10 cellular contexts compared by ENCODE assay signal in genomic region chr1:228058981-228059535, GRCh38. TPM values are rescaled to one million over a fixed set of nuclear protein-coding genes. Genes with fewer than 3 reads are reported as not detected.
DNase-seq lines count a peak whose midpoint lies in the region; ATAC-seq and TF ChIP-seq lines count a peak whose summit lies in the region.
"Had no signal": no experiment of that assay in that cellular context is flagged by ENCODE, and none has a peak within 500 bp of the region (broad histone marks: within the 10 kb centered on the region; RNA-seq: fewer than 3 reads in every experiment).

No MANE protein-coding gene starts in this region.

- H3K9me3 Mint-ChIP-seq in activated naive CD4-positive, alpha-beta T cell treated with anti-CD3 and anti-CD28 coated beads, Interleukin-2, amount 50 U/mL, for 24 hours = no peaks in the 10 kb centered on the region

- intact Hi-C loops in Right ventricle myocardium superior (cut with DNase I) = no loop called here

- peaks cover 26 to 32% of the 10 kb centered on the region in 2 donors for H3K27me3 ChIP-seq in right atrium auricular region
- H3K27me3 ChIP-seq in mesendoderm (ENCODE audit: insufficient read depth, low read length, poor library complexity) = peaks cover 3% of the 10 kb centered on the region

- H3K27me3 Mint-ChIP-seq in activated naive CD4-positive, alpha-beta T cell treated with anti-CD3 and anti-CD28 coated beads, Interleukin-2, amount 50 U/mL, for 24 hours = peaks cover 25% of the 10 kb centered on the region

- ATAC-seq in Right ventricle myocardium superior (ENCODE audit: poor library complexity) = peak; percentile 44
- ATAC-seq in HG02678 (IDR thresholded peaks at IDR 0.05; ENCODE audit: unreplicated experiment) = no peak

- H4K5ac ChIP-seq in mesendoderm (ENCODE audit: low read length) = no peak overlapping the region

- peaks cover 0 to 4% of the 10 kb centered on the region in 2 donors for H3K9me3 ChIP-seq in right atrium auricular region

- H3K56ac ChIP-seq in mesendoderm (ENCODE audit: low read length) = no peak overlapping the region

- H3K79me2 ChIP-seq in mesendoderm (ENCODE audit: control insufficient read depth, insufficient read depth, low read length) = no peaks in the 10 kb centered on the region

- no peak overlapping the region for H2BK15ac ChIP-seq in mesendoderm (replicated peaks; ENCODE audit: low read depth)

- H3K23ac ChIP-seq in mesendoderm (ENCODE audit: low read length) = no peak overlapping the region

- H3K36me3 ChIP-seq in right atrium auricular region (no peaks in the 10 kb centered on the region), mesendoderm (ENCODE audit: control insufficient read depth, insufficient read depth, low read length) (no peaks in the 10 kb centered on the region)

- DNase-seq in Right ventricle myocardium superior (peak; percentile 38), right atrium auricular region (ENCODE audit: low spot score) (no peak), mesendoderm (no peak), mucosa of gallbladder (ENCODE audit: low spot score) (no peak), EL (no peak), SK-N-DZ (ENCODE audit: low spot score) (no peak)

- TF ChIP-seq CTCF in right atrium auricular region (IDR thresholded peaks at IDR 0.05) = no peak

- H3K4me2 ChIP-seq in mesendoderm (ENCODE audit: low read length) = peak overlapping the region; percentile 27

- peaks cover 5% of the 10 kb centered on the region for H3K4me1 Mint-ChIP-seq in activated naive CD4-positive, alpha-beta T cell treated with anti-CD3 and anti-CD28 coated beads, Interleukin-2, amount 50 U/mL, for 24 hours

- H3K9ac ChIP-seq in mesendoderm (ENCODE audit: low read length) = no peak overlapping the region

- no peak overlapping the region for H3K27ac Mint-ChIP-seq in activated naive CD4-positive, alpha-beta T cell treated with anti-CD3 and anti-CD28 coated beads, Interleukin-2, amount 50 U/mL, for 24 hours
- H3K27ac Mint-ChIP-seq: nephron progenitor cell had no signal

- no peak overlapping the region for H4K8ac ChIP-seq in mesendoderm (ENCODE audit: low read depth, low read length)

- H3K4me3 ChIP-seq in right atrium auricular region = peak overlapping the region in 1 of 2 donors; percentile 17
- H3K4me3 ChIP-seq in mesendoderm (ENCODE audit: low read length) = no peak overlapping the region

- peak overlapping the region; percentile 11 for H3K4me3 Mint-ChIP-seq in activated naive CD4-positive, alpha-beta T cell treated with anti-CD3 and anti-CD28 coated beads, Interleukin-2, amount 50 U/mL, for 24 hours

- H2BK5ac ChIP-seq in mesendoderm (ENCODE audit: low read length) = no peak overlapping the region

- no peak overlapping the region for H3K27ac ChIP-seq in right atrium auricular region
- H3K27ac ChIP-seq in mesendoderm (ENCODE audit: low read depth, low read length) = no peak overlapping the region

- no peak overlapping the region for H2BK120ac ChIP-seq in mesendoderm (ENCODE audit: low read depth, low read length)

- H3K18ac ChIP-seq in mesendoderm (ENCODE audit: low read length) = no peak overlapping the region

- H3K4me1 ChIP-seq in right atrium auricular region = peaks cover 0 to 22% of the 10 kb centered on the region in 2 donors
- H3K4me1 ChIP-seq in mesendoderm (ENCODE audit: control insufficient read depth, low read depth, low read length) = peaks cover 3% of the 10 kb centered on the region

- no peaks in the 10 kb centered on the region for H3K36me3 Mint-ChIP-seq in activated naive CD4-positive, alpha-beta T cell treated with anti-CD3 and anti-CD28 coated beads, Interleukin-2, amount 50 U/mL, for 24 hours

- H2AK5ac ChIP-seq in mesendoderm (ENCODE audit: low read length) = no peak overlapping the region

- no peaks in the 10 kb centered on the region for H3K79me1 ChIP-seq in mesendoderm (ENCODE audit: low read length)

- no peak overlapping the region for H3K4ac ChIP-seq in mesendoderm (ENCODE audit: low read depth, low read length)

- WGBS in mesendoderm (ENCODE audit: extremely low coverage, insufficient coverage, low lambda C conversion rate) = no CpG with 5 or more reads among the region's 60 CpGs

RNA-seq across cellular contexts. Expression of gene ARF1, which starts 23.4 kb away (rescaled TPM):
- total RNA-seq in Right ventricle myocardium superior (251 TPM), right atrium auricular region (100 to 1,000 TPM; 375 to 422 TPM), mucosa of gallbladder (419 TPM)
- polyA plus RNA-seq in mesendoderm (2013, experiment 1 of 2) = 264 TPM
- polyA plus RNA-seq in mesendoderm (2013, experiment 2 of 2) = 266 TPM
- polyA plus RNA-seq in SK-N-DZ (2014; cell fraction: cytosol; rRNA removed) = 153 and 169 TPM in 2 replicates
- polyA plus RNA-seq in SK-N-DZ (2014; cell fraction: nucleus; rRNA removed) = 86.2 and 120 TPM in 2 replicates

RNA-seq across cellular contexts. Expression of gene C1orf35, which starts 44.1 kb away (rescaled TPM):
- 7.3 TPM for total RNA-seq in Right ventricle myocardium superior
- 1 to 10 TPM; 4.5 to 4.9 TPM for total RNA-seq in right atrium auricular region
- polyA plus RNA-seq in mesendoderm (2013, experiment 1 of 2) = 23.0 TPM
- polyA plus RNA-seq in mesendoderm (2013, experiment 2 of 2) = 22.1 TPM
- total RNA-seq in mucosa of gallbladder = 22.4 TPM
- 20.2 and 20.7 TPM in 2 replicates for polyA plus RNA-seq in SK-N-DZ (2014; cell fraction: cytosol; rRNA removed)
- 76.0 and 86.4 TPM in 2 replicates for polyA plus RNA-seq in SK-N-DZ (2014; cell fraction: nucleus; rRNA removed)

RNA-seq across cellular contexts. Expression of gene MRPL55, which starts 50.0 kb away (rescaled TPM):
- total RNA-seq in Right ventricle myocardium superior (65.6 TPM), right atrium auricular region (10 to 100 TPM; 76.6 to 81.2 TPM), mucosa of gallbladder (56.1 TPM)
- 64.4 TPM for polyA plus RNA-seq in mesendoderm (2013, experiment 1 of 2)
- 65.3 TPM for polyA plus RNA-seq in mesendoderm (2013, experiment 2 of 2)
- 93.2 and 126 TPM in 2 replicates for polyA plus RNA-seq in SK-N-DZ (2014; cell fraction: cytosol; rRNA removed)
- polyA plus RNA-seq in SK-N-DZ (2014; cell fraction: nucleus; rRNA removed) = 96.9 and 161 TPM in 2 replicates

RNA-seq across cellular contexts. Expression of gene WNT3A, which starts 52.3 kb away (rescaled TPM):
- total RNA-seq in Right ventricle myocardium superior (not detected), right atrium auricular region (not detected), mucosa of gallbladder (0.06 TPM)
- 0.53 TPM for polyA plus RNA-seq in mesendoderm (2013, experiment 1 of 2)
- polyA plus RNA-seq in mesendoderm (2013, experiment 2 of 2) = 0.42 TPM
- polyA plus RNA-seq in SK-N-DZ (2014; cell fraction: cytosol; rRNA removed) = not detected in 2 replicates
- polyA plus RNA-seq in SK-N-DZ (2014; cell fraction: nucleus; rRNA removed) = not detected in 2 replicates
- total RNA-seq: subcutaneous adipose tissue had no signal
